ENCODE assay signal across 9 cellular contexts in genomic region chr7:30226593-30227268, GRCh38. TPM values are rescaled to one million over a fixed set of nuclear protein-coding genes. Genes with fewer than 3 reads are reported as not detected.
DNase-seq lines count a peak whose midpoint lies in the region; ATAC-seq and TF ChIP-seq lines count a peak whose summit lies in the region.
"Had no signal": no experiment of that assay in that cellular context is flagged by ENCODE, and none has a peak within 500 bp of the region (broad histone marks: within the 10 kb centered on the region; RNA-seq: fewer than 3 reads in every experiment).

No MANE protein-coding gene starts in this region.

- no peaks in the 10 kb centered on the region; the same call in 1 of the 2 replicates for H3K9me3 ChIP-seq in PC-9 (ENCODE audit: insufficient read depth, low read depth)

- peak overlapping the region; percentile 78 for H3K4me2 ChIP-seq in PC-9

- ATAC-seq in activated naive CD8-positive, alpha-beta T cell treated with anti-CD3 and anti-CD28 coated beads, Interleukin-2, amount 10 ng/mL, durations not matched to agents 7 days and 5 days (ENCODE audit: low read depth) = no peak
- ATAC-seq: T-cell had no signal

- no peak for DNase-seq in activated naive CD8-positive, alpha-beta T cell treated with anti-CD3 and anti-CD28 coated beads, Interleukin-2, amount 10 ng/mL, durations not matched to agents 7 days and 5 days
- DNase-seq in activated naive CD8-positive, alpha-beta T cell treated with anti-CD3 and anti-CD28 coated beads for 36 hours = no peak
- peak; percentile 60 to 74 for DNase-seq in PC-9
- peak; percentile 22 for DNase-seq in iPS DF 4.7 (ENCODE audit: extremely low read depth, low spot score)
- DNase-seq in type B pancreatic cell (ENCODE audit: extremely low spot score, unreplicated experiment) = no peak
- DNase-seq in ureter (ENCODE audit: low spot score) = no peak
- no peak for DNase-seq in dedifferentiated amniotic fluid mesenchymal stem cell (ENCODE audit: extremely low spot score)
- no peak for DNase-seq in UCSD-AML1 (lab: John Stamatoyannopoulos, UW; ENCODE audit: unreplicated experiment)

- no peaks in the 10 kb centered on the region for H3K36me3 ChIP-seq in PC-9 (ENCODE audit: low read depth)

- intact Hi-C loops in PC-9 (cut with micrococcal nuclease; ENCODE audit: unreplicated experiment) = loop anchor here (1.0 to 5.0 kb wide), 7 partner anchors 20 to 276 kb away; partner anchors contain the start of genes GGCT and ZNRF2

- H3K27ac Mint-ChIP-seq in activated naive CD8-positive, alpha-beta T cell treated with anti-CD3 and anti-CD28 coated beads, Interleukin-2, amount 10 ng/mL, durations not matched to agents 7 days and 5 days = peak overlapping the region; percentile 2
- H3K27ac Mint-ChIP-seq in activated naive CD8-positive, alpha-beta T cell treated with anti-CD3 and anti-CD28 coated beads for 36 hours = no peak overlapping the region
- peak overlapping the region; percentile 92 for H3K27ac Mint-ChIP-seq in type B pancreatic cell
- H3K27ac Mint-ChIP-seq: T-cell had no signal

- no peaks in the 10 kb centered on the region for H3K36me3 Mint-ChIP-seq in activated naive CD8-positive, alpha-beta T cell treated with anti-CD3 and anti-CD28 coated beads, Interleukin-2, amount 10 ng/mL, durations not matched to agents 7 days and 5 days
- H3K36me3 Mint-ChIP-seq in activated naive CD8-positive, alpha-beta T cell treated with anti-CD3 and anti-CD28 coated beads for 36 hours = no peaks in the 10 kb centered on the region
- no peaks in the 10 kb centered on the region for H3K36me3 Mint-ChIP-seq in type B pancreatic cell
- H3K36me3 Mint-ChIP-seq: T-cell had no signal

- H3K27ac ChIP-seq in PC-9 = peak overlapping the region; percentile 97

- no peaks in the 10 kb centered on the region for H3K27me3 ChIP-seq in PC-9 (ENCODE audit: insufficient read depth, low read depth)

- CTCF ChIA-PET in PC-9 (lab: Charles Lee) = interaction anchor here (0.9 to 1.1 kb wide), 2 partner anchors 20 to 57 kb away, joined by 3 read pairs; no protein-coding TSS in a partner anchor

- BruUV-seq in PC-9 (replicated peaks; lab: Mats Ljungman, UMichigan) = no TSS peak

- H3K27me3 Mint-ChIP-seq in activated naive CD8-positive, alpha-beta T cell treated with anti-CD3 and anti-CD28 coated beads, Interleukin-2, amount 10 ng/mL, durations not matched to agents 7 days and 5 days = peaks cover 8% of the 10 kb centered on the region
- H3K27me3 Mint-ChIP-seq in activated naive CD8-positive, alpha-beta T cell treated with anti-CD3 and anti-CD28 coated beads for 36 hours = no peaks in the 10 kb centered on the region
- no peaks in the 10 kb centered on the region for H3K27me3 Mint-ChIP-seq in type B pancreatic cell
- H3K27me3 Mint-ChIP-seq: T-cell had no signal

- TF ChIP-seq CTCF in PC-9 (conservative IDR thresholded peaks at IDR 0.05) (peak; percentile 55; the same call in 1 of the 2 replicates), type B pancreatic cell (conservative IDR thresholded peaks at IDR 0.05) (peak; percentile 62)

- no peaks in the 10 kb centered on the region for H3K9me2 ChIP-seq in PC-9 (ENCODE audit: insufficient read depth)

- peaks cover 2% of the 10 kb centered on the region for H3K9me3 Mint-ChIP-seq in activated naive CD8-positive, alpha-beta T cell treated with anti-CD3 and anti-CD28 coated beads, Interleukin-2, amount 10 ng/mL, durations not matched to agents 7 days and 5 days
- no peaks in the 10 kb centered on the region for H3K9me3 Mint-ChIP-seq in activated naive CD8-positive, alpha-beta T cell treated with anti-CD3 and anti-CD28 coated beads for 36 hours
- peaks cover 4% of the 10 kb centered on the region for H3K9me3 Mint-ChIP-seq in type B pancreatic cell

- no peaks in the 10 kb centered on the region for H3K79me2 ChIP-seq in PC-9 (ENCODE audit: low read depth)

- no peak overlapping the region for H2AFZ ChIP-seq in PC-9

- no peak overlapping the region for H3K4me3 Mint-ChIP-seq in activated naive CD8-positive, alpha-beta T cell treated with anti-CD3 and anti-CD28 coated beads, Interleukin-2, amount 10 ng/mL, durations not matched to agents 7 days and 5 days
- H3K4me3 Mint-ChIP-seq in activated naive CD8-positive, alpha-beta T cell treated with anti-CD3 and anti-CD28 coated beads for 36 hours = no peak overlapping the region
- H3K4me3 Mint-ChIP-seq in type B pancreatic cell = no peak overlapping the region
- H3K4me3 Mint-ChIP-seq: T-cell had no signal

- peaks cover 33% of the 10 kb centered on the region for H3K4me1 ChIP-seq in PC-9 (replicated peaks; ENCODE audit: insufficient read depth)

- no peaks in the 10 kb centered on the region for H4K20me1 ChIP-seq in PC-9 (ENCODE audit: insufficient read depth)

- POLR2A ChIA-PET in activated naive CD8-positive, alpha-beta T cell treated with anti-CD3 and anti-CD28 coated beads, Interleukin-2, amount 10 ng/mL, durations not matched to agents 7 days and 5 days (lab: Charles Lee) = no interaction called here
- POLR2A ChIA-PET in PC-9 (lab: Charles Lee; ENCODE audit: unreplicated experiment) = interaction anchor here (0.5 to 0.7 kb wide), 4 partner anchors 12 to 1615 kb away, joined by 3 to 5 read pairs (median 4); no protein-coding TSS in a partner anchor

- H3K4me1 Mint-ChIP-seq in activated naive CD8-positive, alpha-beta T cell treated with anti-CD3 and anti-CD28 coated beads, Interleukin-2, amount 10 ng/mL, durations not matched to agents 7 days and 5 days = peaks cover 6% of the 10 kb centered on the region
- H3K4me1 Mint-ChIP-seq in activated naive CD8-positive, alpha-beta T cell treated with anti-CD3 and anti-CD28 coated beads for 36 hours = peaks cover 7% of the 10 kb centered on the region
- peaks cover 10% of the 10 kb centered on the region for H3K4me1 Mint-ChIP-seq in type B pancreatic cell (ENCODE audit: unreplicated experiment)
- H3K4me1 Mint-ChIP-seq: T-cell had no signal

- no peak overlapping the region for H3K4me3 ChIP-seq in PC-9

- peaks cover 28% of the 10 kb centered on the region for H3F3A ChIP-seq in PC-9 (ENCODE audit: insufficient read depth, low read depth)

RNA-seq across cellular contexts. Expression of gene ZNRF2, which starts 57.7 kb away (rescaled TPM):
- total RNA-seq in activated naive CD8-positive, alpha-beta T cell treated with anti-CD3 and anti-CD28 coated beads, Interleukin-2, amount 10 ng/mL, durations not matched to agents 7 days and 5 days = 10 to 100 TPM; 27.1 to 28.0 TPM
- 1 to 10 TPM; 6.9 TPM for total RNA-seq in activated naive CD8-positive, alpha-beta T cell treated with anti-CD3 and anti-CD28 coated beads for 36 hours
- total RNA-seq in PC-9 (2021) (24.7 and 28.2 TPM in 2 replicates), type B pancreatic cell (ENCODE audit: low replicate concordance) (11.2 and 15.6 TPM in 2 replicates), ureter (23.6 TPM)

Comparison
In these comparisons a context has a peak if more than half of its experiments do, and no peak if none do; other contexts are left out.
1. DNase-seq: peak in PC-9 (2 of 2) and iPS DF 4.7 (single experiment); none in activated naive CD8-positive, alpha-beta T cell treated with anti-CD3 and anti-CD28 coated beads, Interleukin-2, amount 10 ng/mL, durations not matched to agents 7 days and 5 days (single experiment), activated naive CD8-positive, alpha-beta T cell treated with anti-CD3 and anti-CD28 coated beads for 36 hours (single experiment), type B pancreatic cell (single experiment), ureter (single experiment), dedifferentiated amniotic fluid mesenchymal stem cell (single experiment) and UCSD-AML1 (single experiment).